20 cellular contexts compared by ENCODE assay signal in genomic region chr10:42785759-42786158, GRCh38.
"Had no signal": no experiment of that assay in that cellular context is flagged by ENCODE, and none has a peak within 500 bp of the region (broad histone marks: within the 10 kb centered on the region; RNA-seq: fewer than 3 reads in every experiment).

No MANE protein-coding gene starts in this region.

- H3K9ac ChIP-seq: KMS-11 had no signal

- H3K27ac ChIP-seq: KMS-11, SJSA1, SK-N-MC had no signal

- H3K27me3 ChIP-seq: SJSA1 had no signal

- FAIRE-seq: RCC 7860 had no signal

- DNase-seq: Kasumi-1, MV-4-11, NCI-H1048, NCI-H1105, NCI-H1417, NCI-H1436 treated with DMSO at 0.1 percent for 48 hours, NCI-H1694, NCI-H187 treated with DMSO at 0.1 percent for 48 hours, NCI-H2029 treated with DMSO at 0.1 percent for 48 hours, NCI-H2227 treated with DMSO at 0.1 percent for 48 hours, NCI-H524, NCI-H526 treated with DMSO at 0.1 percent for 48 hours, NCI-H748 treated with DMSO at 0.1 percent for 48 hours, Right ventricle myocardium superior, RPMI8226, SIG-M5 had no signal

- H3K4me2 ChIP-seq: KMS-11 had no signal

- H3K4me3 ChIP-seq: SJSA1, SK-N-MC had no signal

- H3K9me3 ChIP-seq: SJSA1 had no signal
